In the genomic region with DNA sequence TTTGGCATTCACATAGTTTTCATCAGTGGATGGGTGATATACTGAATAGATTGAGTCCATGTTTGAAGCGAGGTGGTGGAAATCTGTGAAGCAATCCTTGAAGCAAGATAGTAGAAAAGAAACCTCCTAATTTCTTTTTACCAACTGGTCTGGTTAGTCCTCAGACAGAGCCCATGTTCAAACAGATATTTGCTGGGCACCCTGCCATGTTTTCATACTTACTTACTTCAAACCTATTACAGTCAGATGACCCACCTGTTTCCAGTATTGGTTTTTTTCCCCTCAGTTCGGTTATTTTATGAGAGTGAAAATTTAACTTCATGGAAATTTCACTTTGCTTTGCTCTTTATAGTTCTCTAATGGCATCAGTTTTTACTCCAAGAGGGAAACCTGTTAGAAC, we compare ENCODE assay signal across 16 cellular contexts. TPM values are rescaled to one million over a fixed set of nuclear protein-coding genes. Genes with fewer than 3 reads are reported as not detected.
"Had no signal": no experiment of that assay in that cellular context is flagged by ENCODE, and none has a peak within 500 bp of the region (broad histone marks: within the 10 kb centered on the region; RNA-seq: fewer than 3 reads in every experiment).

No MANE protein-coding gene starts in this region.

- H3K36me3 ChIP-seq: ovary had no signal

- H3K27ac ChIP-seq: lower lobe of right lung, ovary had no signal

- DNase-seq: activated CD4-positive, alpha-beta memory T cell treated with anti-CD3 and anti-CD28 coated beads for 36 hours; activated CD4-positive, CD25-positive, alpha-beta regulatory T cell treated with anti-CD3 and anti-CD28 coated beads, Interleukin-2, amount 50 U/mL, for 72 hours; activated gamma-delta T cell; activated naive CD8-positive, alpha-beta T cell treated with anti-CD3 and anti-CD28 coated beads for 36 hours; activated T-cell treated with anti-CD3 and anti-CD28 coated beads, Interleukin-2, amount 50 U/mL, for 72 hours; effector CD8-positive, alpha-beta T cell; foreskin melanocyte; head of caudate nucleus; lower lobe of right lung; substantia nigra; SW 1271; T-helper 9 cell; trophoblast cell had no signal

- H3K9me3 Mint-ChIP-seq: activated T-cell treated with anti-CD3 and anti-CD28 coated beads, Interleukin-2, amount 50 U/mL, for 72 hours had no signal

- H3K4me3 ChIP-seq: lower lobe of right lung, ovary had no signal

- H3K27ac Mint-ChIP-seq: activated CD4-positive, alpha-beta memory T cell treated with anti-CD3 and anti-CD28 coated beads for 36 hours; activated naive CD8-positive, alpha-beta T cell treated with anti-CD3 and anti-CD28 coated beads for 36 hours; activated T-cell treated with anti-CD3 and anti-CD28 coated beads, Interleukin-2, amount 50 U/mL, for 72 hours; stimulated activated memory B cell treated with anti-CD40 and anti-IgM and Interleukin-4, amounts not matched to agents 10 μg/mL and 1 μg/mL and 100 μg/mL, for 72 hours had no signal

- H3K4me1 Mint-ChIP-seq: stimulated activated memory B cell treated with anti-CD40 and anti-IgM and Interleukin-4, amounts not matched to agents 10 μg/mL and 1 μg/mL and 100 μg/mL, for 72 hours had no signal

- H3K27me3 ChIP-seq: ovary had no signal

- H3K9me3 ChIP-seq: lower lobe of right lung, ovary had no signal

- H3K4me3 Mint-ChIP-seq: activated CD4-positive, alpha-beta memory T cell treated with anti-CD3 and anti-CD28 coated beads for 36 hours; activated naive CD8-positive, alpha-beta T cell treated with anti-CD3 and anti-CD28 coated beads for 36 hours; activated T-cell treated with anti-CD3 and anti-CD28 coated beads, Interleukin-2, amount 50 U/mL, for 72 hours; stimulated activated memory B cell treated with anti-CD40 and anti-IgM and Interleukin-4, amounts not matched to agents 10 μg/mL and 1 μg/mL and 100 μg/mL, for 72 hours had no signal

- H3K27me3 Mint-ChIP-seq: activated CD4-positive, alpha-beta memory T cell treated with anti-CD3 and anti-CD28 coated beads for 36 hours; activated naive CD8-positive, alpha-beta T cell treated with anti-CD3 and anti-CD28 coated beads for 36 hours; stimulated activated memory B cell treated with anti-CD40 and anti-IgM and Interleukin-4, amounts not matched to agents 10 μg/mL and 1 μg/mL and 100 μg/mL, for 72 hours had no signal

- ATAC-seq: activated T-cell treated with anti-CD3 and anti-CD28 coated beads, Interleukin-2, amount 50 U/mL, for 72 hours; stimulated activated memory B cell treated with anti-CD40 and anti-IgM and Interleukin-4, amounts not matched to agents 10 μg/mL and 1 μg/mL and 100 μg/mL, for 72 hours had no signal

RNA-seq across cellular contexts. Expression of a gene that starts 26.3 kb away (rescaled TPM):
- total RNA-seq: activated CD4-positive, alpha-beta memory T cell treated with anti-CD3 and anti-CD28 coated beads for 36 hours; activated naive CD8-positive, alpha-beta T cell treated with anti-CD3 and anti-CD28 coated beads for 36 hours; endothelial cell of umbilical vein had no signal
